ENCODE assay signal across 28 cellular contexts in genomic region chr1:205370780-205371179, GRCh38. TPM values are rescaled to one million over a fixed set of nuclear protein-coding genes. Genes with fewer than 3 reads are reported as not detected.
DNase-seq lines count a peak whose midpoint lies in the region; TF ChIP-seq lines count a peak whose summit lies in the region.
"Had no signal": no experiment of that assay in that cellular context is flagged by ENCODE, and none has a peak within 500 bp of the region (broad histone marks: within the 10 kb centered on the region; RNA-seq: fewer than 3 reads in every experiment).

No MANE protein-coding gene starts in this region.

- H3K4me3 Mint-ChIP-seq in endodermal cell, result no peak overlapping the region
- H3K4me3 Mint-ChIP-seq: activated CD4-positive, alpha-beta memory T cell treated with anti-CD3 and anti-CD28 coated beads, Interleukin-2, amount 10 ng/mL, durations not matched to agents 7 days and 5 days; activated T-helper 17 cell treated with anti-CD3 and anti-CD28 coated beads, Interleukin-2, amount 50 U/mL, for 72 hours; CD14-positive monocyte; natural killer cell treated with Interleukin-12 subunit alpha and Interleukin-12 subunit beta and Interleukin-15 and Interleukin-18, amount 100 ng/mL, for 72 hours; stimulated activated memory B cell treated with anti-CD40 and anti-IgM and Interleukin-4, amounts not matched to agents 10 μg/mL and 1 μg/mL and 100 μg/mL, for 72 hours; type B pancreatic cell had no signal

- no peak overlapping the region for H3K27ac Mint-ChIP-seq in endodermal cell
- H3K27ac Mint-ChIP-seq: activated CD4-positive, alpha-beta memory T cell treated with anti-CD3 and anti-CD28 coated beads, Interleukin-2, amount 10 ng/mL, durations not matched to agents 7 days and 5 days; activated T-helper 17 cell treated with anti-CD3 and anti-CD28 coated beads, Interleukin-2, amount 50 U/mL, for 72 hours; CD14-positive monocyte; natural killer cell treated with Interleukin-12 subunit alpha and Interleukin-12 subunit beta and Interleukin-15 and Interleukin-18, amount 100 ng/mL, for 72 hours; stimulated activated memory B cell treated with anti-CD40 and anti-IgM and Interleukin-4, amounts not matched to agents 10 μg/mL and 1 μg/mL and 100 μg/mL, for 72 hours; type B pancreatic cell had no signal

- H3K4me1 Mint-ChIP-seq in endodermal cell, result peaks cover 31% of the 10 kb centered on the region
- H3K4me1 Mint-ChIP-seq: stimulated activated memory B cell treated with anti-CD40 and anti-IgM and Interleukin-4, amounts not matched to agents 10 μg/mL and 1 μg/mL and 100 μg/mL, for 72 hours had no signal

- H3K4me3 ChIP-seq in endodermal cell (ENCODE audit: low read length), result no peak overlapping the region
- no peak overlapping the region for H3K4me3 ChIP-seq in colonic mucosa
- H3K4me3 ChIP-seq: hepatocyte had no signal

- H3K27ac ChIP-seq in endodermal cell (ENCODE audit: low read depth, low read length) (no peak overlapping the region), colonic mucosa (no peak overlapping the region)
- H3K27ac ChIP-seq: hepatocyte had no signal

- H3K27me3 Mint-ChIP-seq in endodermal cell (ENCODE audit: insufficient read depth), result no peaks in the 10 kb centered on the region
- H3K27me3 Mint-ChIP-seq: activated T-helper 17 cell treated with anti-CD3 and anti-CD28 coated beads, Interleukin-2, amount 50 U/mL, for 72 hours had no signal

- no peak for TF ChIP-seq CTCF in endodermal cell (conservative IDR thresholded peaks at IDR 0.05)
- no peak for TF ChIP-seq CTCF in colonic mucosa (IDR thresholded peaks at IDR 0.05)

- no peaks in the 10 kb centered on the region for H3K36me3 Mint-ChIP-seq in endodermal cell (ENCODE audit: low read depth)
- H3K36me3 Mint-ChIP-seq: CD14-positive monocyte; natural killer cell treated with Interleukin-12 subunit alpha and Interleukin-12 subunit beta and Interleukin-15 and Interleukin-18, amount 100 ng/mL, for 72 hours; stimulated activated memory B cell treated with anti-CD40 and anti-IgM and Interleukin-4, amounts not matched to agents 10 μg/mL and 1 μg/mL and 100 μg/mL, for 72 hours; type B pancreatic cell had no signal

- H3K36me3 ChIP-seq in endodermal cell (ENCODE audit: control insufficient read depth, insufficient read depth, low read length) (no peaks in the 10 kb centered on the region), colonic mucosa (no peaks in the 10 kb centered on the region)

- no peak overlapping the region for H3K9ac ChIP-seq in endodermal cell (ENCODE audit: extremely low read depth, low read length, poor library complexity, severe bottlenecking)
- H3K9ac ChIP-seq in colonic mucosa (ENCODE audit: low read depth in 2 of 2, low read length in 2 of 2), result no peak overlapping the region

- DNase-seq in NCI-H2227 treated with DMSO at 0.1 percent for 48 hours (lab: John Stamatoyannopoulos, UW) (peak; percentile 21), NCI-H2227 (lab: John Stamatoyannopoulos, UW; ENCODE audit: unreplicated experiment) (no peak), NCI-H2196 treated with DMSO at 0.1 percent for 48 hours (lab: John Stamatoyannopoulos, UW; ENCODE audit: unreplicated experiment) (peak; percentile 46), endodermal cell (peak; percentile 17), hepatic stellate cell (ENCODE audit: low spot score) (no peak), T1000 (lab: John Stamatoyannopoulos, UW) (no peak), colonic mucosa (no peak), NCI-H345 treated with DMSO at 0.1 percent for 48 hours (lab: John Stamatoyannopoulos, UW; ENCODE audit: unreplicated experiment) (no peak)
- DNase-seq: activated CD4-positive, alpha-beta memory T cell treated with anti-CD3 and anti-CD28 coated beads, Interleukin-2, amount 10 ng/mL, durations not matched to agents 7 days and 5 days; activated CD4-positive, alpha-beta T cell treated with anti-CD3 and anti-CD28 coated beads for 1 hour; activated CD8-positive, alpha-beta memory T cell treated with anti-CD3 and anti-CD28 coated beads, Interleukin-2, amount 50 U/mL, for 48 hours; activated naive CD4-positive, alpha-beta T cell treated with anti-CD3 and anti-CD28 coated beads, Interleukin-2, amount 50 U/mL, for 16 hours; kidney glomerular epithelial cell; NCI-H524 treated with DMSO at 0.1 percent for 48 hours; Right ventricle myocardium superior; substantia nigra; T-helper 2 cell had no signal

- H3K9me3 ChIP-seq in endodermal cell (ENCODE audit: control insufficient read depth, low read length) (no peaks in the 10 kb centered on the region), colonic mucosa (no peaks in the 10 kb centered on the region)

- H3K4me1 ChIP-seq in endodermal cell (ENCODE audit: control insufficient read depth, insufficient read depth, low read length) (peaks cover under 1% of the 10 kb centered on the region), colonic mucosa (no peaks in the 10 kb centered on the region)

- no peaks in the 10 kb centered on the region for H3K9me3 Mint-ChIP-seq in endodermal cell
- H3K9me3 Mint-ChIP-seq: activated CD4-positive, alpha-beta memory T cell treated with anti-CD3 and anti-CD28 coated beads, Interleukin-2, amount 10 ng/mL, durations not matched to agents 7 days and 5 days; activated T-helper 17 cell treated with anti-CD3 and anti-CD28 coated beads, Interleukin-2, amount 50 U/mL, for 72 hours; CD14-positive monocyte; natural killer cell treated with Interleukin-12 subunit alpha and Interleukin-12 subunit beta and Interleukin-15 and Interleukin-18, amount 100 ng/mL, for 72 hours; stimulated activated memory B cell treated with anti-CD40 and anti-IgM and Interleukin-4, amounts not matched to agents 10 μg/mL and 1 μg/mL and 100 μg/mL, for 72 hours; type B pancreatic cell had no signal

- intact Hi-C loops in colonic mucosa (cut with DNase I), result no loop called here

- H3K27me3 ChIP-seq in endodermal cell (ENCODE audit: control insufficient read depth, insufficient read depth, low read length, poor library complexity, severe bottlenecking), result no peaks in the 10 kb centered on the region
- H3K27me3 ChIP-seq in colonic mucosa, result no peaks in the 10 kb centered on the region
- H3K27me3 ChIP-seq: hepatocyte had no signal

RNA-seq across cellular contexts. Expression of gene KLHDC8A, which starts 14.1 kb away (rescaled TPM):
- total RNA-seq in endodermal cell (under 1 TPM; 0.38 to 0.53 TPM), colonic mucosa (under 1 TPM; 0.44 to 0.58 TPM)
- 14.6 TPM for polyA plus RNA-seq in endodermal cell (2013, experiment 1 of 2)
- 13.5 TPM for polyA plus RNA-seq in endodermal cell (2013, experiment 2 of 2)
- total RNA-seq: A172; activated CD4-positive, alpha-beta memory T cell treated with anti-CD3 and anti-CD28 coated beads, Interleukin-2, amount 10 ng/mL, durations not matched to agents 7 days and 5 days; activated T-helper 17 cell treated with anti-CD3 and anti-CD28 coated beads, Interleukin-2, amount 50 U/mL, for 72 hours; H4; HT-29; lung microvascular endothelial cell; natural killer cell treated with Interleukin-12 subunit alpha and Interleukin-12 subunit beta and Interleukin-15 and Interleukin-18, amount 100 ng/mL, for 72 hours; osteoblast had no signal
- polyA plus RNA-seq: CD14-positive monocyte had no signal

RNA-seq across cellular contexts. Expression of gene NUAK2, which starts 49.2 kb away (rescaled TPM):
- total RNA-seq in endodermal cell (10 to 100 TPM; 13.4 to 19.1 TPM), colonic mucosa (10 to 100 TPM; 21.2 to 27.2 TPM)
- polyA plus RNA-seq in endodermal cell (2013, experiment 1 of 2), result 21.8 TPM
- 21.0 TPM for polyA plus RNA-seq in endodermal cell (2013, experiment 2 of 2)

RNA-seq across cellular contexts. Expression of gene LEMD1, which starts 51.1 kb away (rescaled TPM):
- total RNA-seq in endodermal cell (10 to 100 TPM; 13.5 to 16.7 TPM), colonic mucosa (1 to 10 TPM in 1 of 2 donors, under 1 TPM in 1; 0.77 to 1.1 TPM)
- polyA plus RNA-seq in endodermal cell (2013, experiment 1 of 2), result 20.5 TPM
- 20.2 TPM for polyA plus RNA-seq in endodermal cell (2013, experiment 2 of 2)
- total RNA-seq: lung microvascular endothelial cell; natural killer cell treated with Interleukin-12 subunit alpha and Interleukin-12 subunit beta and Interleukin-15 and Interleukin-18, amount 100 ng/mL, for 72 hours; osteoblast; Right ventricle myocardium superior had no signal
- polyA plus RNA-seq: CD14-positive monocyte had no signal

Comparison
In these comparisons a context has a peak if more than half of its experiments do, and no peak if none do; other contexts are left out.
1. DNase-seq: peak in NCI-H2227 treated with DMSO at 0.1 percent for 48 hours (single experiment), NCI-H2196 treated with DMSO at 0.1 percent for 48 hours (single experiment) and endodermal cell (single experiment); none in NCI-H2227 (single experiment), hepatic stellate cell (single experiment), T1000 (single experiment), colonic mucosa (single experiment) and NCI-H345 treated with DMSO at 0.1 percent for 48 hours (single experiment).
2. RNA of gene LEMD1, which starts 51.1 kb away (total RNA-seq): 13.5 to 16.7 TPM in endodermal cell; 0.77 to 1.1 TPM in colonic mucosa; every median in the first group is over 4 times any median in the second.